In the genomic region with DNA sequence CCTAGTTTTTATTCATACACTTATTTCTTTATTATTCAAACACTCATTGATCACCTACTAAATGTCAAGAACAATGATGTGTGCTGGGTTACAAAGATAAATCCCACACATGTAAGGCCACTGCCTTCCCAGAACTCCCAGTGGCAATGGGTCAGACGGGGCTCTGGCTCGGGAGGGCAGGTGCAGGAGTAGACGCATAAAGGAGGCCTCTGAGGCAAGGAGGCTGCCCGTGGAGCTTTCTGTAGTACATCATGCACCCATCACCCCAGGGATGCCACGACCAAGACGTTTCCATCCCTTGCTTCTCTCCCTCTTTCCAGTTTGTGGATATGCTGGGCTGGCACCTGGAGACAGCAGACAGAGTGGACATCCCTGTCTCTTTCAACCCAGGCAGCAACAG, we compare ENCODE assay signal across 15 cellular contexts.
DNase-seq lines count a peak whose midpoint lies in the region; FAIRE-seq and TF ChIP-seq lines count a peak whose summit lies in the region.
"Had no signal": no experiment of that assay in that cellular context is flagged by ENCODE, and none has a peak within 500 bp of the region (broad histone marks: within the 10 kb centered on the region; RNA-seq: fewer than 3 reads in every experiment).

No MANE protein-coding gene starts in this region.

- H2BK120ac ChIP-seq in H9 (ENCODE audit: low read depth, low read length, poor library complexity, severe bottlenecking), result no peak overlapping the region
- no peak overlapping the region for H2BK120ac ChIP-seq in neuronal stem cell (ENCODE audit: low read depth, low read length)

- no peak overlapping the region for H2BK15ac ChIP-seq in H9 (ENCODE audit: low read depth, low read length)
- H2BK15ac ChIP-seq in neuronal stem cell (ENCODE audit: low read length), result no peak overlapping the region

- H3K36me3 Mint-ChIP-seq in H9 (ENCODE audit: insufficient read depth in 1 of 3, low read depth in 3 of 3) (no peaks in the 10 kb centered on the region; a peak in 1 of 7 replicates), astrocyte (ENCODE audit: low read depth, unreplicated experiment) (no peaks in the 10 kb centered on the region)
- H3K36me3 Mint-ChIP-seq: immature natural killer cell had no signal

- H4K8ac ChIP-seq in H9 (replicated peaks; ENCODE audit: insufficient read length, low read depth, low read length) (no peak overlapping the region), neuronal stem cell (ENCODE audit: low read depth, low read length) (no peak overlapping the region)

- DNase-seq in H9, result no peak
- DNase-seq in astrocyte (ENCODE audit: low read depth), result no peak
- DNase-seq in neuronal stem cell (ENCODE audit: low spot score), result no peak
- no peak for DNase-seq in NCI-H2081 (lab: John Stamatoyannopoulos, UW)
- DNase-seq in NCI-H524 (lab: John Stamatoyannopoulos, UW), result no peak
- no peak for DNase-seq in stimulated activated CD4-positive, alpha-beta T cell treated with anti-CD3 and anti-CD28 coated beads, Interleukin-2, amount 100 ng/mL, for 24 hours
- DNase-seq: activated CD4-positive, alpha-beta T cell treated with anti-CD3 and anti-CD28 coated beads, Interleukin-2, amount 10 ng/mL, durations not matched to agents 24 days and 14 days; activated T-cell treated with anti-CD3 and anti-CD28 coated beads, Interleukin-2, amount 50 U/mL, for 72 hours; immature natural killer cell; NCI-H2029 treated with DMSO at 0.1 percent for 48 hours; NCI-H524 treated with DMSO at 0.1 percent for 48 hours; right lobe of liver; stimulated activated CD4-positive, alpha-beta T cell treated with anti-CD3 and anti-CD28 coated beads, Interleukin-2, amount 100 ng/mL, for 48 hours had no signal

- H3K4me1 Mint-ChIP-seq in H9 (peaks cover 25 to 31% of the 10 kb centered on the region in 2 experiments), astrocyte (ENCODE audit: low read depth, unreplicated experiment) (peaks cover 34% of the 10 kb centered on the region)

- no peak overlapping the region for H4K91ac ChIP-seq in H9 (ENCODE audit: insufficient read length, low read depth, low read length)
- no peak overlapping the region for H4K91ac ChIP-seq in neuronal stem cell (ENCODE audit: low read depth, low read length, poor library complexity)

- no peaks in the 10 kb centered on the region for H3K9me3 ChIP-seq in BLaER1
- H3K9me3 ChIP-seq in H9 (ENCODE audit: control insufficient read depth, low read depth, low read length), result no peaks in the 10 kb centered on the region
- no peaks in the 10 kb centered on the region for H3K9me3 ChIP-seq in astrocyte (ENCODE audit: insufficient read depth, low read depth, low read length)
- no peaks in the 10 kb centered on the region for H3K9me3 ChIP-seq in neuronal stem cell (replicated peaks in 1 of 2; ENCODE audit: control insufficient read depth in 2 of 2, insufficient read depth in 1 of 2, low read depth in 1 of 2, low read length in 2 of 2)
- H3K9me3 ChIP-seq: right lobe of liver had no signal

- no peak overlapping the region; the same call in 1 of the 2 replicates for H3K4me3 ChIP-seq in BLaER1
- H3K4me3 ChIP-seq in astrocyte (ENCODE audit: insufficient read depth, low read depth, low read length), result no peak overlapping the region
- no peak overlapping the region for H3K4me3 ChIP-seq in neuronal stem cell (ENCODE audit: low read length in 2 of 2)
- H3K4me3 ChIP-seq: right lobe of liver had no signal

- H3K4ac ChIP-seq in H9 (ENCODE audit: low read depth, low read length), result no peak overlapping the region
- no peak overlapping the region for H3K4ac ChIP-seq in neuronal stem cell (ENCODE audit: low read length)

- H3K79me1 ChIP-seq in H9 (ENCODE audit: insufficient read depth, low read depth, low read length, poor library complexity, severe bottlenecking) (no peaks in the 10 kb centered on the region), neuronal stem cell (ENCODE audit: low read depth, low read length) (no peaks in the 10 kb centered on the region)

- no peak for TF ChIP-seq CTCF in H9 (conservative IDR thresholded peaks at IDR 0.05)
- no peak for TF ChIP-seq CTCF in astrocyte (IDR thresholded peaks at IDR 0.05; ENCODE audit: insufficient read depth, low read depth, low read length)

- WGBS in H9 (ENCODE audit: extremely low coverage, insufficient read length, low lambda C conversion rate), result no CpG with 5 or more reads among the region's 6 CpGs
- WGBS in neuronal stem cell (ENCODE audit: extremely low coverage in 2 of 2, insufficient read length in 2 of 2, insufficient replicate concordance in 1 of 2), 2 donors, result no CpG with 5 or more reads among the region's 6 CpGs

- H3K9me3 Mint-ChIP-seq in H9 (no peaks in the 10 kb centered on the region), astrocyte (ENCODE audit: unreplicated experiment) (no peaks in the 10 kb centered on the region)
- H3K9me3 Mint-ChIP-seq: activated T-cell treated with anti-CD3 and anti-CD28 coated beads, Interleukin-2, amount 50 U/mL, for 72 hours; immature natural killer cell had no signal

- H4K5ac ChIP-seq in H9 (ENCODE audit: insufficient read length, low read depth, low read length), result no peak overlapping the region

- H2AK5ac ChIP-seq in H9 (ENCODE audit: insufficient read length, low read length) (no peak overlapping the region), neuronal stem cell (ENCODE audit: low read depth, low read length) (no peak overlapping the region)

- H3K4me1 ChIP-seq in BLaER1, result peaks cover 84% of the 10 kb centered on the region
- H3K4me1 ChIP-seq in H9 (ENCODE audit: insufficient read depth, low read length), result peaks cover 9% of the 10 kb centered on the region
- H3K4me1 ChIP-seq in astrocyte (ENCODE audit: insufficient read depth, low read length), result peaks cover 32% of the 10 kb centered on the region
- H3K4me1 ChIP-seq in neuronal stem cell (ENCODE audit: control insufficient read depth in 2 of 2, insufficient read depth in 1 of 2, low read depth in 1 of 2, low read length in 2 of 2), result peaks cover 0 to 12% of the 10 kb centered on the region in 2 donors

- H4K20me1 ChIP-seq in BLaER1 (no peaks in the 10 kb centered on the region), H9 (ENCODE audit: control insufficient read depth, insufficient read depth, insufficient read length) (no peaks in the 10 kb centered on the region), astrocyte (ENCODE audit: insufficient read depth, low read length) (no peaks in the 10 kb centered on the region)

- H3K23ac ChIP-seq in H9 (ENCODE audit: insufficient read length, low read depth, low read length) (no peak overlapping the region), neuronal stem cell (ENCODE audit: low read depth, low read length, poor library complexity) (no peak overlapping the region)

- H3K27ac Mint-ChIP-seq in H9, result no peak overlapping the region
- H3K27ac Mint-ChIP-seq in astrocyte (ENCODE audit: unreplicated experiment), result peak overlapping the region; percentile 98
- H3K27ac Mint-ChIP-seq: activated T-cell treated with anti-CD3 and anti-CD28 coated beads, Interleukin-2, amount 50 U/mL, for 72 hours had no signal

- peak overlapping the region; percentile 86 for H3K4me2 ChIP-seq in BLaER1
- H3K4me2 ChIP-seq in H9 (ENCODE audit: insufficient read depth, insufficient read length, low read length), result no peak overlapping the region
- H3K4me2 ChIP-seq in astrocyte (ENCODE audit: low read length), result peak overlapping the region; percentile 63
- no peak overlapping the region for H3K4me2 ChIP-seq in neuronal stem cell (ENCODE audit: insufficient read depth, low read length, poor library complexity, severe bottlenecking)

- H3K23me2 ChIP-seq in H9 (ENCODE audit: insufficient read length, low read depth, low read length, poor library complexity, severe bottlenecking), result no peaks in the 10 kb centered on the region

- H3K18ac ChIP-seq in H9 (ENCODE audit: insufficient read length, low read depth, low read length) (no peak overlapping the region), neuronal stem cell (ENCODE audit: low read length) (peak overlapping the region; percentile 82)

- H3K9ac ChIP-seq in BLaER1, result peak overlapping the region; percentile 85
- no peak overlapping the region for H3K9ac ChIP-seq in H9 (ENCODE audit: extremely low read depth, insufficient read length, low read length)
- peak overlapping the region; percentile 35 for H3K9ac ChIP-seq in astrocyte (ENCODE audit: low read length)
- no peak overlapping the region for H3K9ac ChIP-seq in neuronal stem cell (ENCODE audit: low read depth, low read length, poor library complexity)

- H3T11ph ChIP-seq in H9 (ENCODE audit: low read length), result no peak overlapping the region

- H3K14ac ChIP-seq in H9 (ENCODE audit: insufficient read depth, low read length) (peak overlapping the region; percentile 4; the same call in 1 of the 2 replicates), neuronal stem cell (ENCODE audit: low read length) (no peak overlapping the region)

- H2BK5ac ChIP-seq in H9 (ENCODE audit: insufficient read length, low read length), result no peak overlapping the region
- H2BK5ac ChIP-seq in neuronal stem cell (ENCODE audit: low read length), result no peak overlapping the region

- H3K56ac ChIP-seq in H9 (ENCODE audit: insufficient read length, low read depth, low read length), result no peak overlapping the region

- H3K27me3 ChIP-seq in BLaER1 (no peaks in the 10 kb centered on the region), H9 (ENCODE audit: insufficient read depth, low read length) (no peaks in the 10 kb centered on the region; the same call in 1 of the 2 replicates), astrocyte (ENCODE audit: insufficient read depth, low read length) (no peaks in the 10 kb centered on the region), neuronal stem cell (ENCODE audit: control insufficient read depth in 3 of 3, insufficient read depth in 3 of 3, low read depth in 1 of 3, low read length in 3 of 3) (peaks cover 0 to 3% (median 0%) of the 10 kb centered on the region in 3 experiments)
- H3K27me3 ChIP-seq: right lobe of liver had no signal

- H3K4me3 Mint-ChIP-seq in H9 (no peak overlapping the region), astrocyte (ENCODE audit: unreplicated experiment) (no peak overlapping the region)
- H3K4me3 Mint-ChIP-seq: activated T-cell treated with anti-CD3 and anti-CD28 coated beads, Interleukin-2, amount 50 U/mL, for 72 hours; immature natural killer cell had no signal

- H3K36me3 ChIP-seq in BLaER1 (no peaks in the 10 kb centered on the region), astrocyte (ENCODE audit: insufficient read depth, low read length) (no peaks in the 10 kb centered on the region), neuronal stem cell (replicated peaks in 1 of 2; ENCODE audit: control insufficient read depth in 2 of 2, insufficient read depth in 2 of 2, low read length in 2 of 2) (no peaks in the 10 kb centered on the region)
- H3K36me3 ChIP-seq: right lobe of liver had no signal

- no peak for FAIRE-seq in astrocyte (lab: Jason Lieb, UNC)
- FAIRE-seq: TTC549 had no signal

- H3K27me3 Mint-ChIP-seq in H9 (ENCODE audit: low read depth) (peaks cover 9% of the 10 kb centered on the region), astrocyte (ENCODE audit: low read depth, unreplicated experiment) (no peaks in the 10 kb centered on the region)
- H3K27me3 Mint-ChIP-seq: activated CD4-positive, alpha-beta T cell treated with anti-CD3 and anti-CD28 coated beads, Interleukin-2, amount 10 ng/mL, durations not matched to agents 24 days and 14 days had no signal

- H2BK20ac ChIP-seq in H9 (ENCODE audit: low read depth, low read length, poor library complexity, severe bottlenecking), result no peak overlapping the region

- H2AFZ ChIP-seq in H9 (ENCODE audit: low read length), result no peak overlapping the region
- no peak overlapping the region for H2AFZ ChIP-seq in astrocyte (ENCODE audit: low read depth, low read length)
- no peak overlapping the region for H2AFZ ChIP-seq in neuronal stem cell (ENCODE audit: low read length)

- H3K79me2 ChIP-seq in H9 (ENCODE audit: insufficient read depth, low read length) (no peaks in the 10 kb centered on the region), astrocyte (ENCODE audit: insufficient read depth, low read length) (no peaks in the 10 kb centered on the region)

- H3K27ac ChIP-seq in BLaER1, result peak overlapping the region; percentile 99
- H3K27ac ChIP-seq in H9 (ENCODE audit: insufficient read length, low read depth, low read length), result no peak overlapping the region
- H3K27ac ChIP-seq in astrocyte (ENCODE audit: low read depth, low read length), result peak overlapping the region; percentile 80
- peak overlapping the region; percentile 1 for H3K27ac ChIP-seq in neuronal stem cell (replicated peaks; ENCODE audit: low read length)
- H3K27ac ChIP-seq: right lobe of liver had no signal

- H2BK12ac ChIP-seq in H9 (ENCODE audit: insufficient read length, low read depth, low read length), result no peak overlapping the region
- no peak overlapping the region for H2BK12ac ChIP-seq in neuronal stem cell (ENCODE audit: low read length)

Comparison
In these comparisons a context has a peak if more than half of its experiments do, and no peak if none do; other contexts are left out.
1. H3K4me2 ChIP-seq: peak in BLaER1 (single experiment) and astrocyte (single experiment); none in H9 (single experiment) and neuronal stem cell (single experiment).
2. H3K9ac ChIP-seq: peak in BLaER1 (single experiment) and astrocyte (single experiment); none in H9 (single experiment) and neuronal stem cell (single experiment).